In genomic region chr18:8401606-8402005, GRCh38 we compare ENCODE assay signal across 5 cellular contexts.
"Had no signal": no experiment of that assay in that cellular context is flagged by ENCODE, and none has a peak within 500 bp of the region (broad histone marks: within the 10 kb centered on the region; RNA-seq: fewer than 3 reads in every experiment).

No MANE protein-coding gene starts in this region.

- DNase-seq: GOT3, H9, HCEC 1CT, KBM-7 had no signal

- ATAC-seq: HepG2 had no signal
